ENCODE assay signal across 10 cellular contexts in the genomic region with DNA sequence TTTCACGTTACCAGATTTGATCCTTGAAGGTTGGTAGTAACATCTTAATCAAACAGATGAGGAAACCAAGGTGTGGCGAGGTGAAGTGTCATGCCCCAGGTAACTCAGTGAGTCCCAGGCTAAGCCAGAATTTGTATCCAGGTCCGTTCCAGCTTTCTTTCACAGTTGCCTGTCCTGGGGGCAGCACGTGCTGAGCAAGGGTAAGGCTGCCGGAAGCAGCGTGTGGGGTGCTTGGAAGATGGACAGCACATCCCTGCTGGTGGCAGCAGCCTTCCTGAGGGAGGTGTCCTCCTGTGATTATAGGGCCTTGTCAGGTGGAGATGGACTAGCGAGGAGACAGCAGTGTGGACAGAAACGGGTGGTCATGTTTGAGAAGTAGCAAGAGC. TPM values are rescaled to one million over a fixed set of nuclear protein-coding genes. Genes with fewer than 3 reads are reported as not detected.
DNase-seq lines count a peak whose midpoint lies in the region; ATAC-seq and TF ChIP-seq lines count a peak whose summit lies in the region.
"Had no signal": no experiment of that assay in that cellular context is flagged by ENCODE, and none has a peak within 500 bp of the region (broad histone marks: within the 10 kb centered on the region; RNA-seq: fewer than 3 reads in every experiment).

No MANE protein-coding gene starts in this region.

- H3K4me1 Mint-ChIP-seq in activated CD4-positive, alpha-beta memory T cell treated with anti-CD3 and anti-CD28 coated beads for 36 hours (ENCODE audit: low read depth) = peaks cover 24% of the 10 kb centered on the region

- H3K27ac Mint-ChIP-seq in activated CD4-positive, alpha-beta memory T cell treated with anti-CD3 and anti-CD28 coated beads for 36 hours = no peak overlapping the region

- POLR2A ChIA-PET in activated CD4-positive, alpha-beta memory T cell treated with anti-CD3 and anti-CD28 coated beads for 36 hours (lab: Charles Lee) = no interaction called here

- H3K9ac ChIP-seq in smooth muscle cell (ENCODE audit: low read depth) = no peak overlapping the region

- H3K36me3 ChIP-seq in HAP-1 (replicated peaks) (peaks cover 3% of the 10 kb centered on the region; the same call in 1 of the 2 replicates), smooth muscle cell (ENCODE audit: low read depth) (no peaks in the 10 kb centered on the region), aorta (ENCODE audit: control insufficient read depth in 1 of 2, insufficient read depth in 2 of 2, low read length in 1 of 2) (no peaks in the 10 kb centered on the region)

- no peaks in the 10 kb centered on the region for H3K27me3 Mint-ChIP-seq in activated CD4-positive, alpha-beta memory T cell treated with anti-CD3 and anti-CD28 coated beads for 36 hours

- no peak overlapping the region for H2AFZ ChIP-seq in smooth muscle cell (ENCODE audit: low read depth)

- DNase-seq in HAP-1 (ENCODE audit: low spot score in 2 of 2) = no peak
- no peak for DNase-seq in activated CD4-positive, alpha-beta memory T cell treated with anti-CD3 and anti-CD28 coated beads for 36 hours
- peak in 1 of 3 donors; percentile 50 for DNase-seq in right cardiac atrium
- no peak for DNase-seq in smooth muscle cell (lab: John Stamatoyannopoulos, UW; ENCODE audit: unreplicated experiment)
- no peak for DNase-seq in stimulated activated CD4-positive, alpha-beta T cell treated with anti-CD3 and anti-CD28 coated beads, Interleukin-4, amount 100 ng/mL, for 4 hours
- DNase-seq in aorta = no peak
- DNase-seq: NCI-H1105, posterior cingulate gyrus had no signal

- peak overlapping the region; percentile 100 for H3K4me2 ChIP-seq in smooth muscle cell

- H3K9me3 ChIP-seq in HAP-1 = no peaks in the 10 kb centered on the region
- no peaks in the 10 kb centered on the region for H3K9me3 ChIP-seq in right cardiac atrium (ENCODE audit: control insufficient read depth, low read length)
- H3K9me3 ChIP-seq in smooth muscle cell (replicated peaks; ENCODE audit: low read depth) = no peaks in the 10 kb centered on the region
- no peaks in the 10 kb centered on the region for H3K9me3 ChIP-seq in aorta (ENCODE audit: control insufficient read depth, low read length)

- ATAC-seq in right cardiac atrium (no peak), GM18870 (IDR thresholded peaks at IDR 0.05; ENCODE audit: unreplicated experiment) (no peak), HG03442 (IDR thresholded peaks at IDR 0.05; ENCODE audit: unreplicated experiment) (no peak), aorta (ENCODE audit: low FRiP score) (no peak)

- intact Hi-C loops in activated CD4-positive, alpha-beta memory T cell treated with anti-CD3 and anti-CD28 coated beads for 36 hours (cut with micrococcal nuclease) = loop anchor here (2.0 to 10.0 kb wide), 2 partner anchors 113 to 139 kb away; partner anchors contain the start of genes GGA1 and SH3BP1
- intact Hi-C loops in right cardiac atrium (cut with DNase I) = no loop called here
- intact Hi-C loops in aorta (cut with DNase I) = loop anchor here in 1 of 2 donors (5.0 kb wide), 1 partner anchor 60 kb away; the partner anchor contains the start of gene NOL12

- peak overlapping the region; percentile 79 for H3K27ac ChIP-seq in right cardiac atrium (ENCODE audit: low read length)
- peak overlapping the region; percentile 84 for H3K27ac ChIP-seq in smooth muscle cell (ENCODE audit: low read depth)
- no peak overlapping the region for H3K27ac ChIP-seq in aorta (ENCODE audit: low read depth in 1 of 2, low read length in 2 of 2)

- peaks cover 2% of the 10 kb centered on the region for H3K36me3 Mint-ChIP-seq in activated CD4-positive, alpha-beta memory T cell treated with anti-CD3 and anti-CD28 coated beads for 36 hours

- WGBS in right cardiac atrium = 37% methylated on average over 8 of the region's 8 CpGs
- WGBS in smooth muscle cell (ENCODE audit: low lambda C conversion rate) = 68% methylated on average over 8 of the region's 8 CpGs
- 52 to 55% methylated on average over 8 of the region's 8 CpGs for WGBS in aorta, 2 donors

- no peak for TF ChIP-seq CTCF in smooth muscle cell (IDR thresholded peaks at IDR 0.05; ENCODE audit: borderline replicate concordance, insufficient read depth, poor library complexity, severe bottlenecking)

- H3K4me3 ChIP-seq in HAP-1 (peak overlapping the region; percentile 88), right cardiac atrium (ENCODE audit: low read length) (no peak overlapping the region), smooth muscle cell (peak overlapping the region; percentile 97), aorta (ENCODE audit: low read length in 2 of 2) (no peak overlapping the region)

- H3K4me1 ChIP-seq in HAP-1 (peaks cover 5% of the 10 kb centered on the region), right cardiac atrium (ENCODE audit: control insufficient read depth, insufficient read depth, low read length) (peaks cover 38% of the 10 kb centered on the region), smooth muscle cell (ENCODE audit: low read depth) (peaks cover 44% of the 10 kb centered on the region), aorta (ENCODE audit: control insufficient read depth in 1 of 2, insufficient read depth in 2 of 2, low read length in 2 of 2) (no peaks in the 10 kb centered on the region)

- peaks cover 30% of the 10 kb centered on the region for H3F3A ChIP-seq in smooth muscle cell (ENCODE audit: low read depth)

- H3K27me3 ChIP-seq in HAP-1 (ENCODE audit: low read depth) (no peaks in the 10 kb centered on the region), right cardiac atrium (ENCODE audit: control insufficient read depth, insufficient read depth) (no peaks in the 10 kb centered on the region), smooth muscle cell (ENCODE audit: low read depth) (no peaks in the 10 kb centered on the region), aorta (ENCODE audit: control insufficient read depth in 1 of 2, insufficient read depth in 2 of 2, low read length in 1 of 2) (no peaks in the 10 kb centered on the region)

- in situ Hi-C loops in HAP-1 (cut with MboI; ENCODE audit: low sequenced_read_pairs) = no loop called here

- peak overlapping the region; percentile 89 for H3K4me3 Mint-ChIP-seq in activated CD4-positive, alpha-beta memory T cell treated with anti-CD3 and anti-CD28 coated beads for 36 hours

- peaks cover 48% of the 10 kb centered on the region for H3K79me2 ChIP-seq in smooth muscle cell (ENCODE audit: low read depth)

- no peaks in the 10 kb centered on the region for H3K9me3 Mint-ChIP-seq in activated CD4-positive, alpha-beta memory T cell treated with anti-CD3 and anti-CD28 coated beads for 36 hours

- peaks cover 66% of the 10 kb centered on the region for H4K20me1 ChIP-seq in smooth muscle cell (ENCODE audit: low read depth)

- CTCF ChIA-PET in activated CD4-positive, alpha-beta memory T cell treated with anti-CD3 and anti-CD28 coated beads for 36 hours (lab: Charles Lee) = interaction anchor here (1.6 kb wide), 1 partner anchor 141 kb away, joined by 4 read pairs; no protein-coding TSS in a partner anchor

RNA-seq across cellular contexts. Expression of gene TRIOBP, which starts 50.9 kb away (rescaled TPM):
- total RNA-seq in activated CD4-positive, alpha-beta memory T cell treated with anti-CD3 and anti-CD28 coated beads for 36 hours = 10 to 100 TPM; 25.0 to 26.8 TPM
- total RNA-seq in right cardiac atrium (100 to 1,000 TPM in 1 of 4 donors, 10 to 100 TPM in 3; 84.8 to 105 (median 92.5) TPM), smooth muscle cell (39.8 and 44.6 TPM in 2 replicates), aorta (100 to 1,000 TPM in 1 of 2 donors, 10 to 100 TPM in 1; 86.0 to 113 TPM)
- polyA plus RNA-seq in right cardiac atrium (82.1 TPM), smooth muscle cell (95.8 and 100 TPM in 2 replicates), aorta (10 to 100 TPM; 26.9 to 59.1 TPM)

Comparison
In these comparisons a context has a peak if more than half of its experiments do, and no peak if none do; other contexts are left out.
1. H3K4me3 ChIP-seq: peak in HAP-1 (single experiment) and smooth muscle cell (single experiment); none in right cardiac atrium (single experiment) and aorta (0 of 2).
2. H3K27ac ChIP-seq: peak in right cardiac atrium (single experiment) and smooth muscle cell (single experiment); none in aorta (0 of 2).